Comparison of ENCODE assay signal across 1 cellular context in the genomic region with DNA sequence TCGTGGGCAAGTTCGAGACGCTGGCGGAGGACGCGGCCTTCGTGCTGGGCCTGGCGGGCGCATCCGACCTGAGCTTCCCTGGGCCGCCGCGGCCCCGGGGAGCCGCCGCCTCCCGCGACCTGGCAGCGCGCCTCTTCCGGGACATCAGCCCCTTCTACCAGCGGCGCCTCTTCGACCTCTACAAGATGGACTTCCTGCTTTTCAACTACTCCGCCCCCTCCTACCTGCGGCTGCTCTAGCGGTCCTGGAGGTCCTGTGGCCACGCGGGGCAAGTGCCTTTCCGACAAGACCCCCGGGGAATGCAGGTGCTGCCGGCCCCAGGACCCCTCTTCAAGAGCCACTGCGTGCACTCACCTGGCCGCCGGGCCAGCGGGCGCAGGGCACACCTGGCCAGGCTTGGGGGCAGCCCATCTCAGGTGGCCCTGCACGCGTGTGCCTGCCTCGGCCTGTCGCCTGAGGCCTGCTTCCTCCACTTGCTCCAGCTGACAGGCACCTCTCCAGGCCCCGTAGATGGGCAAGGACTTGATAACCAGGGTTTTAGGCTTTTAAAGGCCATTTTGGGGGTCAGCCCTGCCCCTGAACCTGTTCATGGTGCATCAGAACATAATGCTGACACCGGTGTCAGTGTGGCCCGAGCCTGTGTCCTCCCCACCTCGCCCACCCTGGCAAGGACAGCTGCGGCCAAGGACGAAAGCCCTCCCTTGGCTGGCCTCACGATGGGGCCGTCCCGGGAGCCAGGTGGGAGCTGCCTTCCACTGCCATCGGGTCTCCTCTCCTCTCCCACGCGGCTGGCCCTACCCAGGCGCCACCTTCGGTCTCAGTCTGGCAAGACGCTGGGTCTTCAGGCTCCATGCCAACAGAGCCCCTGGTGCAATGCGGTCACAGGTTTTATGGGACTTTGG.
TF ChIP-seq lines count a peak whose summit lies in the region.

No MANE protein-coding gene starts in this region.

TF ChIP-seq in GM23338, 12 proteins besides CTCF, POLR2A, EP300 and RAD21:
- TF ChIP-seq, protein P1, sequence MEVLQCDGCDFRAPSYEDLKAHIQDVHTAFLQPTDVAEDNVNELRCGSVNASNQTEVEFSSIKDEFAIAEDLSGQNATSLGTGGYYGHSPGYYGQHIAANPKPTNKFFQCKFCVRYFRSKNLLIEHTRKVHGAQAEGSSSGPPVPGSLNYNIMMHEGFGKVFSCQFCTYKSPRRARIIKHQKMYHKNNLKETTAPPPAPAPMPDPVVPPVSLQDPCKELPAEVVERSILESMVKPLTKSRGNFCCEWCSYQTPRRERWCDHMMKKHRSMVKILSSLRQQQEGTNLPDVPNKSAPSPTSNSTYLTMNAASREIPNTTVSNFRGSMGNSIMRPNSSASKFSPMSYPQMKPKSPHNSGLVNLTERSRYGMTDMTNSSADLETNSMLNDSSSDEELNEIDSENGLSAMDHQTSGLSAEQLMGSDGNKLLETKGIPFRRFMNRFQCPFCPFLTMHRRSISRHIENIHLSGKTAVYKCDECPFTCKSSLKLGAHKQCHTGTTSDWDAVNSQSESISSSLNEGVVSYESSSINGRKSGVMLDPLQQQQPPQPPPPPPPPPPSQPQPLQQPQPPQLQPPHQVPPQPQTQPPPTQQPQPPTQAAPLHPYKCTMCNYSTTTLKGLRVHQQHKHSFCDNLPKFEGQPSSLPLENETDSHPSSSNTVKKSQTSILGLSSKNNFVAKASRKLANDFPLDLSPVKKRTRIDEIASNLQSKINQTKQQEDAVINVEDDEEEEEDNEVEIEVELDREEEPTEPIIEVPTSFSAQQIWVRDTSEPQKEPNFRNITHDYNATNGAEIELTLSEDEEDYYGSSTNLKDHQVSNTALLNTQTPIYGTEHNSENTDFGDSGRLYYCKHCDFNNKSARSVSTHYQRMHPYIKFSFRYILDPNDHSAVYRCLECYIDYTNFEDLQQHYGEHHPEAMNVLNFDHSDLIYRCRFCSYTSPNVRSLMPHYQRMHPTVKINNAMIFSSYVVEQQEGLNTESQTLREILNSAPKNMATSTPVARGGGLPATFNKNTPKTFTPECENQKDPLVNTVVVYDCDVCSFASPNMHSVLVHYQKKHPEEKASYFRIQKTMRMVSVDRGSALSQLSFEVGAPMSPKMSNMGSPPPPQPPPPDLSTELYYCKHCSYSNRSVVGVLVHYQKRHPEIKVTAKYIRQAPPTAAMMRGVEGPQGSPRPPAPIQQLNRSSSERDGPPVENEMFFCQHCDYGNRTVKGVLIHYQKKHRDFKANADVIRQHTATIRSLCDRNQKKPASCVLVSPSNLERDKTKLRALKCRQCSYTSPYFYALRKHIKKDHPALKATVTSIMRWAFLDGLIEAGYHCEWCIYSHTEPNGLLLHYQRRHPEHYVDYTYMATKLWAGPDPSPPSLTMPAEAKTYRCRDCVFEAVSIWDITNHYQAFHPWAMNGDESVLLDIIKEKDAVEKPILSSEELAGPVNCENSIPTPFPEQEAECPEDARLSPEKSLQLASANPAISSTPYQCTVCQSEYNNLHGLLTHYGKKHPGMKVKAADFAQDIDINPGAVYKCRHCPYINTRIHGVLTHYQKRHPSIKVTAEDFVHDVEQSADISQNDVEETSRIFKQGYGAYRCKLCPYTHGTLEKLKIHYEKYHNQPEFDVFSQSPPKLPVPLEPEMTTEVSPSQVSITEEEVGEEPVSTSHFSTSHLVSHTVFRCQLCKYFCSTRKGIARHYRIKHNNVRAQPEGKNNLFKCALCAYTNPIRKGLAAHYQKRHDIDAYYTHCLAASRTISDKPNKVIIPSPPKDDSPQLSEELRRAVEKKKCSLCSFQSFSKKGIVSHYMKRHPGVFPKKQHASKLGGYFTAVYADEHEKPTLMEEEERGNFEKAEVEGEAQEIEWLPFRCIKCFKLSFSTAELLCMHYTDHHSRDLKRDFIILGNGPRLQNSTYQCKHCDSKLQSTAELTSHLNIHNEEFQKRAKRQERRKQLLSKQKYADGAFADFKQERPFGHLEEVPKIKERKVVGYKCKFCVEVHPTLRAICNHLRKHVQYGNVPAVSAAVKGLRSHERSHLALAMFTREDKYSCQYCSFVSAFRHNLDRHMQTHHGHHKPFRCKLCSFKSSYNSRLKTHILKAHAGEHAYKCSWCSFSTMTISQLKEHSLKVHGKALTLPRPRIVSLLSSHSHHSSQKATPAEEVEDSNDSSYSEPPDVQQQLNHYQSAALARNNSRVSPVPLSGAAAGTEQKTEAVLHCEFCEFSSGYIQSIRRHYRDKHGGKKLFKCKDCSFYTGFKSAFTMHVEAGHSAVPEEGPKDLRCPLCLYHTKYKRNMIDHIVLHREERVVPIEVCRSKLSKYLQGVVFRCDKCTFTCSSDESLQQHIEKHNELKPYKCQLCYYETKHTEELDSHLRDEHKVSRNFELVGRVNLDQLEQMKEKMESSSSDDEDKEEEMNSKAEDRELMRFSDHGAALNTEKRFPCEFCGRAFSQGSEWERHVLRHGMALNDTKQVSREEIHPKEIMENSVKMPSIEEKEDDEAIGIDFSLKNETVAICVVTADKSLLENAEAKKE (CRISPR knock-in tag; IDR thresholded peaks at IDR 0.05) = no peak
- TF ChIP-seq CREB1 (CRISPR knock-in tag; IDR thresholded peaks at IDR 0.05; ENCODE audit: low read depth) (no peak), ZNF331 (CRISPR knock-in tag; IDR thresholded peaks at IDR 0.05; ENCODE audit: low read depth) (no peak), ZNF114 (CRISPR knock-in tag; IDR thresholded peaks at IDR 0.05) (no peak), STAT1 (IDR thresholded peaks at IDR 0.05; ENCODE audit: unreplicated experiment) (no peak), JUNB (IDR thresholded peaks at IDR 0.05; ENCODE audit: unreplicated experiment) (no peak), POLR2AphosphoS5 (IDR thresholded peaks at IDR 0.05; ENCODE audit: low read depth) (no peak), EZH2phosphoT487 (IDR thresholded peaks at IDR 0.05; ENCODE audit: unreplicated experiment) (no peak), NANOG (IDR thresholded peaks at IDR 0.05; ENCODE audit: borderline replicate concordance) (no peak), EZH2 (IDR thresholded peaks at IDR 0.05; ENCODE audit: low read depth, unreplicated experiment) (no peak)
- TF ChIP-seq, protein P2, sequence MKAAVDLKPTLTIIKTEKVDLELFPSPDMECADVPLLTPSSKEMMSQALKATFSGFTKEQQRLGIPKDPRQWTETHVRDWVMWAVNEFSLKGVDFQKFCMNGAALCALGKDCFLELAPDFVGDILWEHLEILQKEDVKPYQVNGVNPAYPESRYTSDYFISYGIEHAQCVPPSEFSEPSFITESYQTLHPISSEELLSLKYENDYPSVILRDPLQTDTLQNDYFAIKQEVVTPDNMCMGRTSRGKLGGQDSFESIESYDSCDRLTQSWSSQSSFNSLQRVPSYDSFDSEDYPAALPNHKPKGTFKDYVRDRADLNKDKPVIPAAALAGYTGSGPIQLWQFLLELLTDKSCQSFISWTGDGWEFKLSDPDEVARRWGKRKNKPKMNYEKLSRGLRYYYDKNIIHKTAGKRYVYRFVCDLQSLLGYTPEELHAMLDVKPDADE (IDR thresholded peaks at IDR 0.05) = no peak
- TF ChIP-seq, protein P3, sequence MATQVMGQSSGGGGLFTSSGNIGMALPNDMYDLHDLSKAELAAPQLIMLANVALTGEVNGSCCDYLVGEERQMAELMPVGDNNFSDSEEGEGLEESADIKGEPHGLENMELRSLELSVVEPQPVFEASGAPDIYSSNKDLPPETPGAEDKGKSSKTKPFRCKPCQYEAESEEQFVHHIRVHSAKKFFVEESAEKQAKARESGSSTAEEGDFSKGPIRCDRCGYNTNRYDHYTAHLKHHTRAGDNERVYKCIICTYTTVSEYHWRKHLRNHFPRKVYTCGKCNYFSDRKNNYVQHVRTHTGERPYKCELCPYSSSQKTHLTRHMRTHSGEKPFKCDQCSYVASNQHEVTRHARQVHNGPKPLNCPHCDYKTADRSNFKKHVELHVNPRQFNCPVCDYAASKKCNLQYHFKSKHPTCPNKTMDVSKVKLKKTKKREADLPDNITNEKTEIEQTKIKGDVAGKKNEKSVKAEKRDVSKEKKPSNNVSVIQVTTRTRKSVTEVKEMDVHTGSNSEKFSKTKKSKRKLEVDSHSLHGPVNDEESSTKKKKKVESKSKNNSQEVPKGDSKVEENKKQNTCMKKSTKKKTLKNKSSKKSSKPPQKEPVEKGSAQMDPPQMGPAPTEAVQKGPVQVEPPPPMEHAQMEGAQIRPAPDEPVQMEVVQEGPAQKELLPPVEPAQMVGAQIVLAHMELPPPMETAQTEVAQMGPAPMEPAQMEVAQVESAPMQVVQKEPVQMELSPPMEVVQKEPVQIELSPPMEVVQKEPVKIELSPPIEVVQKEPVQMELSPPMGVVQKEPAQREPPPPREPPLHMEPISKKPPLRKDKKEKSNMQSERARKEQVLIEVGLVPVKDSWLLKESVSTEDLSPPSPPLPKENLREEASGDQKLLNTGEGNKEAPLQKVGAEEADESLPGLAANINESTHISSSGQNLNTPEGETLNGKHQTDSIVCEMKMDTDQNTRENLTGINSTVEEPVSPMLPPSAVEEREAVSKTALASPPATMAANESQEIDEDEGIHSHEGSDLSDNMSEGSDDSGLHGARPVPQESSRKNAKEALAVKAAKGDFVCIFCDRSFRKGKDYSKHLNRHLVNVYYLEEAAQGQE (IDR thresholded peaks at IDR 0.05; ENCODE audit: unreplicated experiment) = no peak
